In genomic region chr1:244458781-244459180, GRCh38 we compare ENCODE assay signal across 9 cellular contexts. TPM values are rescaled to one million over a fixed set of nuclear protein-coding genes. Genes with fewer than 3 reads are reported as not detected.
"Had no signal": no experiment of that assay in that cellular context is flagged by ENCODE, and none has a peak within 500 bp of the region (broad histone marks: within the 10 kb centered on the region; RNA-seq: fewer than 3 reads in every experiment).

No MANE protein-coding gene starts in this region.

- H3K9me3 Mint-ChIP-seq: IgD-negative memory B cell had no signal

- H3K27me3 Mint-ChIP-seq: IgD-negative memory B cell had no signal

- DNase-seq: IMR-90, KBM-7, KG1 had no signal

- H3K4me3 ChIP-seq: K562 had no signal

- ATAC-seq: HepG2, K562 had no signal

- H3K27ac ChIP-seq: HL-60, KMS-11 had no signal

RNA-seq across cellular contexts. Expression of gene CATSPERE, which starts 2.3 kb away (rescaled TPM):
- total RNA-seq: HT-29 had no signal
